9 cellular contexts compared by ENCODE assay signal in the genomic region with DNA sequence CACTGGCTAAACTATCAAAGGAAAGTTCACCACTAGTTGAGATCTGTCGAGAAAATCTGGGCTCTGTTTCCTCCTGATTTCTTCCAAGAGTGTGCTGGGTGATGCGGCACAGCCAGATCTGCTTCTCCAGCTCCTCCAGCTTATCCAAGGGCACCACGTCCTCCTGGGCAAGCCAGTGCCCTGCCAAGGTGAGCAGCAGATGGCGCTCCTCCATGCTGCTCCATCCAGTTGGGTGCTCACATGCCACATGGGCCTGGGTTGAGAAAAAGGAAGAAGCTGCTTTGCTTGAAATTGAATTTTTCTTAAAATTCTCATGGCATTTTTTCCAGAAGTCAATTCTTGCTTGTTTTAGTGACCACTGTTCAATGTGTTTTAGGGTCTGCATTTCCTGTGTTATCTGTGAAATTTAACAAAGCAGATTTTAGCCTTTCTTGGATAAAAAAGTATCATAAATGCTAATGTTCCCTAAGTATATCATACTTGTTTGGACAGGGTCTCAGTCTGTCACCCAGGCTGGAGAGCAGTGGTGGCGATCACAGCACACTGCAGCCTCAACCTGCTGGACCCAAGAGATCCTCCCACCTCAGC. TPM values are rescaled to one million over a fixed set of nuclear protein-coding genes. Genes with fewer than 3 reads are reported as not detected.
DNase-seq lines count a peak whose midpoint lies in the region; ATAC-seq and TF ChIP-seq lines count a peak whose summit lies in the region.
"Had no signal": no experiment of that assay in that cellular context is flagged by ENCODE, and none has a peak within 500 bp of the region (broad histone marks: within the 10 kb centered on the region; RNA-seq: fewer than 3 reads in every experiment).

No MANE protein-coding gene starts in this region.

- H3K9me3 ChIP-seq in CD8-positive, alpha-beta memory T cell (ENCODE audit: low read length) = no peaks in the 10 kb centered on the region
- H3K9me3 ChIP-seq in WERI-Rb-1 (ENCODE audit: severe bottlenecking) (no peaks in the 10 kb centered on the region), esophagus muscularis mucosa (no peaks in the 10 kb centered on the region)
- H3K9me3 ChIP-seq: SJSA1 had no signal

- no peak overlapping the region for H3K4me3 ChIP-seq in CD8-positive, alpha-beta memory T cell (ENCODE audit: low read length)
- H3K4me3 ChIP-seq in WERI-Rb-1 (ENCODE audit: low read depth, low read length) (no peak overlapping the region), choroid plexus epithelial cell (ENCODE audit: low read depth, low read length) (no peak overlapping the region), esophagus muscularis mucosa (no peak overlapping the region)
- H3K4me3 ChIP-seq: SJSA1 had no signal

- peaks cover 8 to 30% (median 19%) of the 10 kb centered on the region in 3 donors for H3K4me1 Mint-ChIP-seq in CD8-positive, alpha-beta memory T cell
- peaks cover 0 to 2% of the 10 kb centered on the region in 2 donors for H3K4me1 Mint-ChIP-seq in natural killer cell treated with Interleukin-12 subunit alpha and Interleukin-12 subunit beta and Interleukin-15 and Interleukin-18, amount 100 ng/mL, for 72 hours (ENCODE audit: low read depth in 2 of 2)

- no peak for TF ChIP-seq POLR2A in esophagus muscularis mucosa (IDR thresholded peaks at IDR 0.05; ENCODE audit: low read depth)

- no peak overlapping the region for H3K4me3 Mint-ChIP-seq in CD8-positive, alpha-beta memory T cell
- no peak overlapping the region for H3K4me3 Mint-ChIP-seq in natural killer cell treated with Interleukin-12 subunit alpha and Interleukin-12 subunit beta and Interleukin-15 and Interleukin-18, amount 100 ng/mL, for 72 hours

- peaks cover 4 to 79% (median 9%) of the 10 kb centered on the region in 3 donors for H3K36me3 Mint-ChIP-seq in CD8-positive, alpha-beta memory T cell
- H3K36me3 Mint-ChIP-seq in natural killer cell treated with Interleukin-12 subunit alpha and Interleukin-12 subunit beta and Interleukin-15 and Interleukin-18, amount 100 ng/mL, for 72 hours = peaks cover 16% of the 10 kb centered on the region

- H3K27me3 ChIP-seq in CD8-positive, alpha-beta memory T cell (ENCODE audit: insufficient read depth, low read length, poor library complexity, severe bottlenecking) = no peaks in the 10 kb centered on the region
- no peaks in the 10 kb centered on the region for H3K27me3 ChIP-seq in WERI-Rb-1 (ENCODE audit: insufficient read depth, low read depth, severe bottlenecking)
- H3K27me3 ChIP-seq in esophagus muscularis mucosa = no peaks in the 10 kb centered on the region
- H3K27me3 ChIP-seq: SJSA1 had no signal

- intact Hi-C loops in esophagus muscularis mucosa (cut with DNase I) = loop anchor here (10.0 kb wide), 1 partner anchor 151 kb away; a partner anchor contains a TSS

- peaks cover 39% of the 10 kb centered on the region for H3K36me3 ChIP-seq in CD8-positive, alpha-beta memory T cell (ENCODE audit: insufficient read depth, low read length)
- H3K36me3 ChIP-seq in WERI-Rb-1 (peaks cover 38% of the 10 kb centered on the region), esophagus muscularis mucosa (peaks cover 54 to 95% (median 78%) of the 10 kb centered on the region in 4 donors)

- no peaks in the 10 kb centered on the region for H3K9me3 Mint-ChIP-seq in CD8-positive, alpha-beta memory T cell
- H3K9me3 Mint-ChIP-seq in natural killer cell treated with Interleukin-12 subunit alpha and Interleukin-12 subunit beta and Interleukin-15 and Interleukin-18, amount 100 ng/mL, for 72 hours = no peaks in the 10 kb centered on the region

- H3K27ac ChIP-seq in CD8-positive, alpha-beta memory T cell (ENCODE audit: low read depth, low read length) = no peak overlapping the region
- no peak overlapping the region for H3K27ac ChIP-seq in WERI-Rb-1
- H3K27ac ChIP-seq in esophagus muscularis mucosa (replicated peaks in 1 of 4) = no peak overlapping the region
- H3K27ac ChIP-seq: SJSA1 had no signal

- DNase-seq in CD8-positive, alpha-beta memory T cell = peak; percentile 21 to 71 (median 35)
- DNase-seq in HT1080 (ENCODE audit: low read depth) = peak; percentile 59
- DNase-seq in WERI-Rb-1 = peak; percentile 51
- DNase-seq in choroid plexus epithelial cell (ENCODE audit: low read depth) = peak; percentile 37
- peak; percentile 64 for DNase-seq in natural killer cell treated with Interleukin-12 subunit alpha and Interleukin-12 subunit beta and Interleukin-15 and Interleukin-18, amount 100 ng/mL, for 72 hours (ENCODE audit: low spot score)
- no peak for DNase-seq in esophagus muscularis mucosa (ENCODE audit: extremely low spot score)

- WGBS in esophagus muscularis mucosa = 84% methylated on average over 5 of the region's 5 CpGs

- TF ChIP-seq CTCF in WERI-Rb-1 (IDR thresholded peaks at IDR 0.05; ENCODE audit: low read depth, low read length) (peak; percentile 81), choroid plexus epithelial cell (conservative IDR thresholded peaks at IDR 0.05; ENCODE audit: low read depth, low read length) (peak; percentile 49), esophagus muscularis mucosa (IDR thresholded peaks at IDR 0.05) (peak in 1 of 3 experiments; percentile 27)

- TF ChIP-seq EP300 in esophagus muscularis mucosa (IDR thresholded peaks at IDR 0.05) = no peak

- CTCF ChIA-PET in CD8-positive, alpha-beta memory T cell (lab: Charles Lee) = interaction anchor here (1.0 to 4.0 kb wide), 16 partner anchors 8 to 451 kb away, joined by 3 to 19 read pairs (median 4); a partner anchor contains a TSS

- POLR2A ChIA-PET in CD8-positive, alpha-beta memory T cell (lab: Charles Lee) = interaction anchor here (1.0 kb wide), 1 partner anchor 127 kb away, joined by 3 read pairs; a partner anchor contains a TSS

- peak overlapping the region in 5 of 8 donors; percentile 7 to 92 (median 64) for H3K27ac Mint-ChIP-seq in CD8-positive, alpha-beta memory T cell
- no peak overlapping the region for H3K27ac Mint-ChIP-seq in natural killer cell treated with Interleukin-12 subunit alpha and Interleukin-12 subunit beta and Interleukin-15 and Interleukin-18, amount 100 ng/mL, for 72 hours

- peak; percentile 73 to 77 for ATAC-seq in natural killer cell treated with Interleukin-12 subunit alpha and Interleukin-12 subunit beta and Interleukin-15 and Interleukin-18, amount 100 ng/mL, for 72 hours
- no peak for ATAC-seq in GM19328 (IDR thresholded peaks at IDR 0.05; ENCODE audit: unreplicated experiment)
- no peak for ATAC-seq in HG03354 (IDR thresholded peaks at IDR 0.05; ENCODE audit: poor library complexity, severe bottlenecking, unreplicated experiment)

- peaks cover 3% of the 10 kb centered on the region for H3K4me1 ChIP-seq in CD8-positive, alpha-beta memory T cell (ENCODE audit: insufficient read depth, low read length)
- H3K4me1 ChIP-seq in esophagus muscularis mucosa = no peaks in the 10 kb centered on the region
- H3K4me1 ChIP-seq: SJSA1 had no signal

- H3K27me3 Mint-ChIP-seq in CD8-positive, alpha-beta memory T cell = no peaks in the 10 kb centered on the region
- H3K27me3 Mint-ChIP-seq in natural killer cell treated with Interleukin-12 subunit alpha and Interleukin-12 subunit beta and Interleukin-15 and Interleukin-18, amount 100 ng/mL, for 72 hours = no peaks in the 10 kb centered on the region

RNA-seq across cellular contexts. Expression of a gene that starts 47.3 kb away (rescaled TPM):
- total RNA-seq in CD8-positive, alpha-beta memory T cell = 100 to 1,000 TPM; 167 to 186 TPM
- polyA plus RNA-seq in CD8-positive, alpha-beta memory T cell = 24.9 TPM
- total RNA-seq in HT1080 (2014; rRNA removed; shearing (Covaris generic)) = 36.3 and 57.1 TPM in 2 replicates
- polyA plus RNA-seq in HT1080 (2015; cell fraction: cytosol; rRNA removed) = 67.5 and 79.1 TPM in 2 replicates
- 77.3 and 82.5 TPM in 2 replicates for polyA plus RNA-seq in HT1080 (2015; cell fraction: nucleus; rRNA removed)
- total RNA-seq in natural killer cell treated with Interleukin-12 subunit alpha and Interleukin-12 subunit beta and Interleukin-15 and Interleukin-18, amount 100 ng/mL, for 72 hours = 100 to 1,000 TPM in 1 of 2 donors, 10 to 100 TPM in 1; 89.1 to 121 TPM
- 10 to 100 TPM; 46.2 to 60.6 (median 53.7) TPM for total RNA-seq in esophagus muscularis mucosa

Comparison
In these comparisons a context has a peak if more than half of its experiments do, and no peak if none do; other contexts are left out.
1. H3K27ac Mint-ChIP-seq: peak in CD8-positive, alpha-beta memory T cell (5 of 8); none in natural killer cell treated with Interleukin-12 subunit alpha and Interleukin-12 subunit beta and Interleukin-15 and Interleukin-18, amount 100 ng/mL, for 72 hours (0 of 2).
2. ATAC-seq: peak in natural killer cell treated with Interleukin-12 subunit alpha and Interleukin-12 subunit beta and Interleukin-15 and Interleukin-18, amount 100 ng/mL, for 72 hours (2 of 2); none in GM19328 (single experiment) and HG03354 (single experiment).